8 cellular contexts compared by ENCODE assay signal in the genomic region with DNA sequence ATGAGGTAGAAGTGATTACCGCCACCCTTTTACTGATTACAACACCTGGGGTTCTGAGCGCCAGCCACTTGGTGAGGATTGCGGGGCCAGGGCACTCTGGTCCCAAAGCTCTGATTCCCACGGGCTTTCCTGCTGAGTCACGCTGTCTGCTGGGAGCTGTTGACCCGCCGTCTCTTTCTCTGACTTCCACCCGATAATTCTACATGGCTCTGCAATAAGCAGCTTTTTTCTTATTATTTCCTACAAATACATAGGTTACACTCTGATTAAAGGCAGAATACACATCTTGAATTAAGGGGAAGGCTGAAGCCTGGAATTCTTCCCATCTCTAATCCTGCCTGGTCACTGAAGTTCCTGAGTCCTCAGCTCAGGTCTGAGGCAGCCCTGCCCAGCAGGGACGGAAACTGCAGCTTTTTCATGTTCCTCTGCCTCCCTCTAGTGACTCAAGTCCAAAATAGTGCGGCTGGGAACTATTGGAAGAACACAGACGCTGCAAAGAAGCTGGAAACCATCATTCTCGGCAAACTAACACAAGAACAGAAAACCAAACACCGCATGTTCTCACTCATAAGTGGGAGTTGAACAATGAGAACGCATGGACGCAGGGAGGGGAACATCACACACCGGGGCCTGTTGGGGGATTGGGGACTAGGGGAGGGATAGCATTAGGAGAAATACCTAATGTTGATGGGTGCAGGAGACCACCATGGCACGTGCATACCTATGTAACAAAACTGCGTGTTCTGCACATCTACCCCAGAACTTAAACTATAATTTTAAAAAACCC.
DNase-seq lines count a peak whose midpoint lies in the region; ATAC-seq and TF ChIP-seq lines count a peak whose summit lies in the region.

No MANE protein-coding gene starts in this region.

- no peaks in the 10 kb centered on the region for H3K27me3 ChIP-seq in body of pancreas
- H3K27me3 ChIP-seq in hepatocyte = no peaks in the 10 kb centered on the region

- no peaks in the 10 kb centered on the region for H3K9me2 ChIP-seq in hepatocyte (replicated peaks; ENCODE audit: insufficient read depth)

- no peaks in the 10 kb centered on the region for H3K9me3 Mint-ChIP-seq in T-cell

- POLR2A ChIA-PET in T-cell (lab: Charles Lee) = interaction anchor here (0.6 to 1.1 kb wide), 3 partner anchors 126 to 273 kb away, joined by 3 to 5 read pairs (median 4); no protein-coding TSS in a partner anchor

- H3K27ac Mint-ChIP-seq in T-cell = peak overlapping the region; percentile 47 to 53

- no peak for TF ChIP-seq POLR2A in body of pancreas (IDR thresholded peaks at IDR 0.05)

- CTCF ChIA-PET in T-cell (lab: Charles Lee) = interaction anchor here (0.6 to 3.3 kb wide), 48 partner anchors 9 to 1475 kb away, joined by 3 to 42 read pairs (median 5); partner anchors contain the start of gene PFKFB3 (in 2 of the 2)

- H3K4me3 ChIP-seq in HFF-Myc (replicated peaks; ENCODE audit: low read depth, low read length) = peak overlapping the region; percentile 19
- no peak overlapping the region for H3K4me3 ChIP-seq in body of pancreas
- no peak overlapping the region for H3K4me3 ChIP-seq in hepatocyte

- ATAC-seq in T-cell (replicated peaks in 1 of 4) = peak; percentile 85 to 93 (median 88)
- peak; percentile 97 for ATAC-seq in body of pancreas
- no peak for ATAC-seq in GM21360 (IDR thresholded peaks at IDR 0.05; ENCODE audit: unreplicated experiment)

- H3K4me1 ChIP-seq in body of pancreas (peaks cover 7% of the 10 kb centered on the region), hepatocyte (ENCODE audit: insufficient read depth) (no peaks in the 10 kb centered on the region)

- 3 to 4% methylated on average over 18 of the region's 18 CpGs for WGBS in body of pancreas, 2 donors
- WGBS in hepatocyte (ENCODE audit: low lambda C conversion rate, missing lambda C conversion rate) = 17% methylated on average over 18 of the region's 18 CpGs

- H3K27me3 Mint-ChIP-seq in T-cell = peaks cover 0 to 4% of the 10 kb centered on the region in 2 donors

- H3K4me3 Mint-ChIP-seq in T-cell = peak overlapping the region; percentile 1 to 25 (median 17)

- H3K9me3 ChIP-seq in body of pancreas (no peaks in the 10 kb centered on the region), hepatocyte (ENCODE audit: low read depth) (no peaks in the 10 kb centered on the region)

- TF ChIP-seq CTCF in HFF-Myc (IDR thresholded peaks at IDR 0.05; ENCODE audit: low read depth, low read length, missing control alignments) (peak; percentile 62), body of pancreas (IDR thresholded peaks at IDR 0.05) (peak; percentile 27 to 95 (median 94)), hepatocyte (IDR thresholded peaks at IDR 0.05; ENCODE audit: poor library complexity) (peak; percentile 90)

- H4K20me1 ChIP-seq in hepatocyte (ENCODE audit: insufficient read depth, poor library complexity, severe bottlenecking) = no peaks in the 10 kb centered on the region

- peaks cover 21 to 34% (median 29%) of the 10 kb centered on the region in 3 donors for H3K4me1 Mint-ChIP-seq in T-cell

- H3K4me2 ChIP-seq in hepatocyte = peak overlapping the region; percentile 71

- H3K27ac ChIP-seq in body of pancreas (peak overlapping the region in 3 of 4 donors; percentile 49 to 74 (median 60)), hepatocyte (no peak overlapping the region)

- DNase-seq in GF-D8 (lab: John Stamatoyannopoulos, UW) (peak; percentile 26), HFF-Myc (ENCODE audit: extremely low read depth, low read depth) (peak; percentile 82), NCI-H1105 (lab: John Stamatoyannopoulos, UW) (peak; percentile 32), T-cell (peak; percentile 13 to 65 (median 43)), body of pancreas (peak; percentile 79 to 91 (median 86)), hepatocyte (ENCODE audit: low spot score) (peak; percentile 93), putamen (ENCODE audit: low spot score) (peak; percentile 90)

- no peaks in the 10 kb centered on the region for H3K36me3 Mint-ChIP-seq in T-cell

- H3K79me2 ChIP-seq in hepatocyte = no peaks in the 10 kb centered on the region

- H3K36me3 ChIP-seq in body of pancreas (replicated peaks in 1 of 2; ENCODE audit: insufficient read depth in 1 of 2, low read depth in 2 of 2) (no peaks in the 10 kb centered on the region), hepatocyte (replicated peaks; ENCODE audit: insufficient read depth, low read depth) (no peaks in the 10 kb centered on the region)

- intact Hi-C loops in body of pancreas (cut with DNase I) = loop anchor here (5.0 kb wide), 2 partner anchors 199 to 294 kb away; partner anchors contain the start of gene PFKFB3

- H2AFZ ChIP-seq in hepatocyte = peak overlapping the region; percentile 10

Comparison
In these comparisons a context has a peak if more than half of its experiments do, and no peak if none do; other contexts are left out.
1. DNase-seq: peak in every context shown above with its lines; median percentile 93 in hepatocyte; 90 in putamen; 86 in body of pancreas; 82 in HFF-Myc; 43 in T-cell; 32 in NCI-H1105; 26 in GF-D8.